In genomic region chr11:75539459-75540022, GRCh38 we compare ENCODE assay signal across 17 cellular contexts. TPM values are rescaled to one million over a fixed set of nuclear protein-coding genes. Genes with fewer than 3 reads are reported as not detected.
DNase-seq lines count a peak whose midpoint lies in the region; ATAC-seq and TF ChIP-seq lines count a peak whose summit lies in the region.
"Had no signal": no experiment of that assay in that cellular context is flagged by ENCODE, and none has a peak within 500 bp of the region (broad histone marks: within the 10 kb centered on the region; RNA-seq: fewer than 3 reads in every experiment).

No MANE protein-coding gene starts in this region.

- H3K36me3 Mint-ChIP-seq in GM23338 (ENCODE audit: low read depth) (no peaks in the 10 kb centered on the region), neural progenitor cell (no peaks in the 10 kb centered on the region)
- H3K36me3 Mint-ChIP-seq in effector memory CD8-positive, alpha-beta T cell (ENCODE audit: insufficient read depth): peaks cover 2% of the 10 kb centered on the region
- H3K36me3 Mint-ChIP-seq in CD4-positive, alpha-beta T cell (ENCODE audit: low read depth): no peaks in the 10 kb centered on the region
- H3K36me3 Mint-ChIP-seq: CD8-positive, alpha-beta T cell had no signal

- H3K4me2 ChIP-seq in GM23338 (no peak overlapping the region), neural progenitor cell (no peak overlapping the region)
- H3K4me2 ChIP-seq: KMS-11, PC-9 had no signal

- H3K79me2 ChIP-seq in GM23338 (replicated peaks; ENCODE audit: insufficient read depth): no peaks in the 10 kb centered on the region
- no peaks in the 10 kb centered on the region for H3K79me2 ChIP-seq in neural progenitor cell (ENCODE audit: low read depth)

- intact Hi-C loops in CD4-positive, alpha-beta T cell (cut with DNase I, micrococcal nuclease): loop anchor here in 1 of 2 experiments (10.0 kb wide), 1 partner anchor 265 kb away; no protein-coding TSS in a partner anchor
- intact Hi-C loops in body of pancreas (cut with DNase I): loop anchor here (10.0 kb wide), 1 partner anchor 255 kb away; no protein-coding TSS in a partner anchor

- H3K27ac ChIP-seq in GM23338 (ENCODE audit: low read depth): no peak overlapping the region
- H3K27ac ChIP-seq in neural progenitor cell: no peak overlapping the region
- no peak overlapping the region for H3K27ac ChIP-seq in CD4-positive, alpha-beta T cell (ENCODE audit: low read depth, low read length)
- H3K27ac ChIP-seq in body of pancreas: no peak overlapping the region
- H3K27ac ChIP-seq: KMS-11, PC-9 had no signal

- H3K4me3 Mint-ChIP-seq in GM23338 (no peak overlapping the region), neural progenitor cell (no peak overlapping the region)
- no peak overlapping the region for H3K4me3 Mint-ChIP-seq in effector memory CD8-positive, alpha-beta T cell
- H3K4me3 Mint-ChIP-seq in CD4-positive, alpha-beta T cell: no peak overlapping the region
- H3K4me3 Mint-ChIP-seq: B cell; CD8-positive, alpha-beta T cell had no signal

- H3K27ac Mint-ChIP-seq in GM23338 (no peak overlapping the region), neural progenitor cell (peak overlapping the region; percentile 52)
- peak overlapping the region; percentile 9 to 85 for H3K27ac Mint-ChIP-seq in effector memory CD8-positive, alpha-beta T cell
- H3K27ac Mint-ChIP-seq in CD4-positive, alpha-beta T cell: no peak overlapping the region
- H3K27ac Mint-ChIP-seq: B cell; CD8-positive, alpha-beta T cell had no signal

- TF ChIP-seq POLR2A in body of pancreas (IDR thresholded peaks at IDR 0.05): no peak

- no peak overlapping the region for H3K9ac ChIP-seq in neural progenitor cell
- H3K9ac ChIP-seq: KMS-11 had no signal

- no peaks in the 10 kb centered on the region for H3K36me3 ChIP-seq in GM23338 (ENCODE audit: insufficient read depth)
- no peaks in the 10 kb centered on the region for H3K36me3 ChIP-seq in neural progenitor cell
- no peaks in the 10 kb centered on the region for H3K36me3 ChIP-seq in body of pancreas (replicated peaks in 1 of 2; ENCODE audit: insufficient read depth in 1 of 2, low read depth in 2 of 2)
- H3K36me3 ChIP-seq: MG63 had no signal

- WGBS in body of pancreas, 2 donors: 75 to 78% methylated on average over 6 to 7 of the region's 7 CpGs

- TF ChIP-seq CTCF in GM23338 (conservative IDR thresholded peaks at IDR 0.05; ENCODE audit: low read depth in 2 of 2) (no peak), neural progenitor cell (IDR thresholded peaks at IDR 0.05) (no peak), body of pancreas (IDR thresholded peaks at IDR 0.05) (no peak)
- TF ChIP-seq CTCF in CD4-positive, alpha-beta T cell (IDR thresholded peaks at IDR 0.05): no peak

- H2AFZ ChIP-seq in GM23338: peak overlapping the region; percentile 14; the same call in 1 of the 2 replicates
- no peak overlapping the region for H2AFZ ChIP-seq in neural progenitor cell (replicated peaks)
- H2AFZ ChIP-seq: PC-9 had no signal

- no peaks in the 10 kb centered on the region for H3K27me3 ChIP-seq in GM23338 (ENCODE audit: insufficient read depth)
- H3K27me3 ChIP-seq in neural progenitor cell: no peaks in the 10 kb centered on the region
- no peaks in the 10 kb centered on the region for H3K27me3 ChIP-seq in CD4-positive, alpha-beta T cell (ENCODE audit: control insufficient read depth, insufficient read depth, low read length)
- no peaks in the 10 kb centered on the region for H3K27me3 ChIP-seq in body of pancreas
- H3K27me3 ChIP-seq: MG63 had no signal

- H3K9me2 ChIP-seq in GM23338 (ENCODE audit: insufficient read depth): no peaks in the 10 kb centered on the region

- no peak for DNase-seq in GM23338 (ENCODE audit: low spot score)
- peak; percentile 53 for DNase-seq in NCI-H526 treated with DMSO at 0.1 percent for 48 hours (lab: John Stamatoyannopoulos, UW)
- DNase-seq in effector memory CD8-positive, alpha-beta T cell: no peak
- DNase-seq in neural progenitor cell (ENCODE audit: low spot score): no peak
- no peak for DNase-seq in CD4-positive, alpha-beta T cell
- DNase-seq in body of pancreas: no peak
- no peak for DNase-seq in NCI-H2107 treated with DMSO at 0.1 percent for 48 hours (lab: John Stamatoyannopoulos, UW; ENCODE audit: unreplicated experiment)
- DNase-seq: ACHN; CD8-positive, alpha-beta T cell; GOT3; MG63; NCI-H2029 treated with DMSO at 0.1 percent for 48 hours; NCI-H510A treated with DMSO at 0.1 percent for 48 hours; PC-9 had no signal

- CTCF ChIA-PET in CD4-positive, alpha-beta T cell (lab: Charles Lee): no interaction called here

- ATAC-seq in GM23338 (no peak), GM21786 (IDR thresholded peaks at IDR 0.05; ENCODE audit: unreplicated experiment) (no peak), body of pancreas (no peak)
- ATAC-seq in effector memory CD8-positive, alpha-beta T cell (replicated peaks): no peak
- ATAC-seq in CD4-positive, alpha-beta T cell (ENCODE audit: poor library complexity): no peak
- ATAC-seq: CD8-positive, alpha-beta T cell had no signal

- H3K9me3 ChIP-seq in neural progenitor cell (ENCODE audit: low read depth): no peaks in the 10 kb centered on the region
- H3K9me3 ChIP-seq in CD4-positive, alpha-beta T cell (ENCODE audit: control insufficient read depth, low read length): no peaks in the 10 kb centered on the region
- H3K9me3 ChIP-seq in body of pancreas: no peaks in the 10 kb centered on the region
- H3K9me3 ChIP-seq: MG63 had no signal

- H3K9me3 Mint-ChIP-seq in GM23338 (no peaks in the 10 kb centered on the region), neural progenitor cell (no peaks in the 10 kb centered on the region)
- no peaks in the 10 kb centered on the region for H3K9me3 Mint-ChIP-seq in effector memory CD8-positive, alpha-beta T cell
- no peaks in the 10 kb centered on the region for H3K9me3 Mint-ChIP-seq in CD4-positive, alpha-beta T cell
- H3K9me3 Mint-ChIP-seq: CD8-positive, alpha-beta T cell had no signal

- no peaks in the 10 kb centered on the region for H3K4me1 ChIP-seq in GM23338 (ENCODE audit: insufficient read depth)
- no peaks in the 10 kb centered on the region for H3K4me1 ChIP-seq in neural progenitor cell
- H3K4me1 ChIP-seq in body of pancreas: no peaks in the 10 kb centered on the region

- POLR2A ChIA-PET in CD4-positive, alpha-beta T cell (lab: Charles Lee): no interaction called here

- H3K27me3 Mint-ChIP-seq in GM23338 (ENCODE audit: insufficient read depth, low read depth, poor library complexity) (peaks cover 10% of the 10 kb centered on the region), neural progenitor cell (ENCODE audit: insufficient read depth, low read depth) (peaks cover 5% of the 10 kb centered on the region)
- H3K27me3 Mint-ChIP-seq in effector memory CD8-positive, alpha-beta T cell: no peaks in the 10 kb centered on the region
- H3K27me3 Mint-ChIP-seq in CD4-positive, alpha-beta T cell: no peaks in the 10 kb centered on the region

- H3K4me1 Mint-ChIP-seq in GM23338 (peaks cover 5% of the 10 kb centered on the region; the same call in 2 of the 3 replicates), neural progenitor cell (peaks cover 28% of the 10 kb centered on the region)
- H3K4me1 Mint-ChIP-seq in effector memory CD8-positive, alpha-beta T cell (ENCODE audit: low read depth in 2 of 2): peaks cover 30 to 32% of the 10 kb centered on the region in 2 donors
- peaks cover 6% of the 10 kb centered on the region for H3K4me1 Mint-ChIP-seq in CD4-positive, alpha-beta T cell (ENCODE audit: low read depth)

- H4K20me1 ChIP-seq in GM23338 (replicated peaks; ENCODE audit: insufficient read depth) (no peaks in the 10 kb centered on the region), neural progenitor cell (ENCODE audit: low read depth) (no peaks in the 10 kb centered on the region)

- H3F3A ChIP-seq in GM23338 (replicated peaks; ENCODE audit: low read depth): no peaks in the 10 kb centered on the region
- H3F3A ChIP-seq in neural progenitor cell (ENCODE audit: low read depth): no peaks in the 10 kb centered on the region

- H3K4me3 ChIP-seq in GM23338 (no peak overlapping the region), neural progenitor cell (no peak overlapping the region), body of pancreas (no peak overlapping the region)
- H3K4me3 ChIP-seq: MG63, PC-9 had no signal

RNA-seq across cellular contexts. Expression of gene GDPD5, which starts 13.8 kb away (rescaled TPM):
- total RNA-seq in GM23338 (2014; rRNA removed; shearing (Covaris generic)): 3.3 and 4.9 TPM in 2 replicates
- 1.6 and 1.7 TPM in 2 replicates for polyA plus RNA-seq in GM23338 (2016; fragmentation: Nextera tagmentation; extraction: Ambion mirVana)
- total RNA-seq in neural progenitor cell (ENCODE audit: low replicate concordance) (11.3 and 32.7 TPM in 2 replicates), body of pancreas (10 to 100 TPM; 29.6 to 73.2 TPM)
- total RNA-seq in CD4-positive, alpha-beta T cell: 100 to 1,000 TPM in 1 of 2 experiments, 10 to 100 TPM in 1; 91.6 to 101 TPM

RNA-seq across cellular contexts. Expression of gene SERPINH1, which starts 22.5 kb away (rescaled TPM):
- total RNA-seq in GM23338 (2014; rRNA removed; shearing (Covaris generic)): 1,217 and 1,375 TPM in 2 replicates
- 238 and 269 TPM in 2 replicates for polyA plus RNA-seq in GM23338 (2016; fragmentation: Nextera tagmentation; extraction: Ambion mirVana)
- total RNA-seq in neural progenitor cell (ENCODE audit: low replicate concordance) (219 and 589 TPM in 2 replicates), body of pancreas (100 to 1,000 TPM in 1 of 2 donors, 10 to 100 TPM in 1; 78.3 to 166 TPM)
- total RNA-seq in CD4-positive, alpha-beta T cell: 1 to 10 TPM; 3.5 to 4.1 TPM

Comparison
In these comparisons a context has a peak if more than half of its experiments do, and no peak if none do; other contexts are left out.
1. H3K27ac Mint-ChIP-seq: peak in effector memory CD8-positive, alpha-beta T cell (2 of 2) and neural progenitor cell (single experiment); none in GM23338 (single experiment) and CD4-positive, alpha-beta T cell (single experiment).
2. RNA of gene SERPINH1, which starts 22.5 kb away (total RNA-seq): 1,217 to 1,375 TPM in GM23338, 219 to 589 TPM in neural progenitor cell and 78.3 to 166 TPM in body of pancreas; 3.5 to 4.1 TPM in CD4-positive, alpha-beta T cell; every median in the first group is over 10 times any median in the second.